25 cellular contexts compared by ENCODE assay signal in the genomic region with DNA sequence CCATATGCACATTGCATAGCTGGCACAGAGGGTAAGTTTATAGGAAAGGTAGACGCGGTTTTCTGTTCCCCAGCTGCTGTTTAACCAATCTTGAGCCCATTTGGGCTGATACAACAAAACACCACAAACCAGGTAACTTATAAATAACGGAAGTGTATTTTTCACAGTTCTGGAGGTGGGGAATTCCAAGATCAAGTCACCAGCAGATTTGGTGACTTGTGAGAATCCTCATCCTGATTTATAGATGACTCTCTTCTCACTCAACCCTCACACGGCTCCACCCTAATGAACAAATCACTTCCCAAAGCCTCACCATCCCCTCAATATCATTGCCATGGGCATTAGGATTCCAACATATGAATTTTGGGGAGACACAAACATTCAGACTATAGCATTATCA.
"Had no signal": no experiment of that assay in that cellular context is flagged by ENCODE, and none has a peak within 500 bp of the region (broad histone marks: within the 10 kb centered on the region; RNA-seq: fewer than 3 reads in every experiment).

No MANE protein-coding gene starts in this region.

- H3K27me3 ChIP-seq: SJSA1 had no signal

- DNase-seq: Kasumi-1; MM.1S; NCI-H1092 treated with DMSO at 0.1 percent for 48 hours; NCI-H1436; NCI-H187; NCI-H2029; NCI-H2081 treated with DMSO at 0.1 percent for 48 hours; NCI-H2171; NCI-H226; NCI-H446; NCI-H510A; NCI-H524 treated with DMSO at 0.1 percent for 48 hours; NCI-H69; NCI-H774; NK-92 treated with Interleukin-12 subunit alpha and Interleukin-12 subunit beta, amount 100 ng/mL, for 24 hours; OCI-M1; Right ventricle myocardium superior; RPMI8226; SIG-M5 had no signal

- H3K9ac ChIP-seq: KMS-11 had no signal

- FAIRE-seq: HTR-8/SVneo, K562, RCC 7860 had no signal

- H3K4me2 ChIP-seq: KMS-11 had no signal

- H3K36me3 ChIP-seq: SJSA1 had no signal

- H3K4me3 ChIP-seq: K562, SJSA1, SK-N-MC had no signal

- H3K4me1 ChIP-seq: SJSA1 had no signal

- ATAC-seq: K562 had no signal

- H3K27ac ChIP-seq: KMS-11, SJSA1, SK-N-MC had no signal
